ENCODE assay signal across 1 cellular context in the genomic region with DNA sequence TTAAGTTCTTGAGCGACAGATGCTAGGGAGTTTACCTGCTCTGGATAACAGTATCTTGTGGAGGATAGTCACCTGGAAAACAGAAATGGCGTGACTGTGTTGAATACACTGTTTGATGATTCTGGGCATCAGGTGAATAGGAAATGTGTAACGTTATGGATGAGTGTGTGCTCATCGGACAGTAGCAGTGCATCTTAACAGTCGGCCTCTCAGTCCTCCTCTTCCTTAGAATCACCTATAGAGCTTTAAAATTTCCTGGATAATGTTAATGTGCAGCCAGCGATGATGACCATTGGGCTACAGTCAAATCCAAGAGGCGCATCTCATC.
TF ChIP-seq lines count a peak whose summit lies in the region.

No MANE protein-coding gene starts in this region.

TF ChIP-seq in K562, 482 proteins besides CTCF, POLR2A, EP300 and RAD21 (continued from another document):
- TF ChIP-seq, protein P1, sequence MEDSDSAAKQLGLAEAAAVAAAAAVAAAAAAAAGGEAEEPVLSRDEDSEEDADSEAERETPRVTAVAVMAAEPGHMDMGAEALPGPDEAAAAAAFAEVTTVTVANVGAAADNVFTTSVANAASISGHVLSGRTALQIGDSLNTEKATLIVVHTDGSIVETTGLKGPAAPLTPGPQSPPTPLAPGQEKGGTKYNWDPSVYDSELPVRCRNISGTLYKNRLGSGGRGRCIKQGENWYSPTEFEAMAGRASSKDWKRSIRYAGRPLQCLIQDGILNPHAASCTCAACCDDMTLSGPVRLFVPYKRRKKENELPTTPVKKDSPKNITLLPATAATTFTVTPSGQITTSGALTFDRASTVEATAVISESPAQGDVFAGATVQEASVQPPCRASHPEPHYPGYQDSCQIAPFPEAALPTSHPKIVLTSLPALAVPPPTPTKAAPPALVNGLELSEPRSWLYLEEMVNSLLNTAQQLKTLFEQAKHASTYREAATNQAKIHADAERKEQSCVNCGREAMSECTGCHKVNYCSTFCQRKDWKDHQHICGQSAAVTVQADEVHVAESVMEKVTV (CRISPR knock-in tag; IDR thresholded peaks at IDR 0.05) = no peak
- no peak for TF ChIP-seq KDM2B (CRISPR knock-in tag; IDR thresholded peaks at IDR 0.05)
- TF ChIP-seq RHOXF2B (CRISPR knock-in tag; conservative IDR thresholded peaks at IDR 0.05) = no peak
- TF ChIP-seq NRF1 (conservative IDR thresholded peaks at IDR 0.05 in 1 of 2, IDR thresholded peaks at IDR 0.05 in 1 of 2) = 0 out of 4 replicates have a peak, but pooled peaks of 1 of the 2 experiments have one; percentile 6
- TF ChIP-seq EWSR1 (IDR thresholded peaks at IDR 0.05; ENCODE audit: borderline replicate concordance, low read depth, partially characterized antibody) = no peak
- TF ChIP-seq, protein P2, sequence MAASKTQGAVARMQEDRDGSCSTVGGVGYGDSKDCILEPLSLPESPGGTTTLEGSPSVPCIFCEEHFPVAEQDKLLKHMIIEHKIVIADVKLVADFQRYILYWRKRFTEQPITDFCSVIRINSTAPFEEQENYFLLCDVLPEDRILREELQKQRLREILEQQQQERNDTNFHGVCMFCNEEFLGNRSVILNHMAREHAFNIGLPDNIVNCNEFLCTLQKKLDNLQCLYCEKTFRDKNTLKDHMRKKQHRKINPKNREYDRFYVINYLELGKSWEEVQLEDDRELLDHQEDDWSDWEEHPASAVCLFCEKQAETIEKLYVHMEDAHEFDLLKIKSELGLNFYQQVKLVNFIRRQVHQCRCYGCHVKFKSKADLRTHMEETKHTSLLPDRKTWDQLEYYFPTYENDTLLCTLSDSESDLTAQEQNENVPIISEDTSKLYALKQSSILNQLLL (CRISPR knock-in tag; IDR thresholded peaks at IDR 0.05; ENCODE audit: borderline replicate concordance) = no peak
- peak; percentile 4; the same call in 1 of the 2 replicates for TF ChIP-seq SMARCE1 (IDR thresholded peaks at IDR 0.05)
- peak in 1 of 2 experiments; percentile 49; a peak in 1 of 4 replicates for TF ChIP-seq HDAC1 (IDR thresholded peaks at IDR 0.05)
- 0 out of 2 replicates have a peak, but pooled peaks have one; percentile 9 for TF ChIP-seq SMARCA4 (IDR thresholded peaks at IDR 0.05)
- 0 out of 2 replicates have a peak, but pooled peaks have one; percentile 2 for TF ChIP-seq MTA3 (IDR thresholded peaks at IDR 0.05; ENCODE audit: borderline replicate concordance)
- TF ChIP-seq, protein P3, sequence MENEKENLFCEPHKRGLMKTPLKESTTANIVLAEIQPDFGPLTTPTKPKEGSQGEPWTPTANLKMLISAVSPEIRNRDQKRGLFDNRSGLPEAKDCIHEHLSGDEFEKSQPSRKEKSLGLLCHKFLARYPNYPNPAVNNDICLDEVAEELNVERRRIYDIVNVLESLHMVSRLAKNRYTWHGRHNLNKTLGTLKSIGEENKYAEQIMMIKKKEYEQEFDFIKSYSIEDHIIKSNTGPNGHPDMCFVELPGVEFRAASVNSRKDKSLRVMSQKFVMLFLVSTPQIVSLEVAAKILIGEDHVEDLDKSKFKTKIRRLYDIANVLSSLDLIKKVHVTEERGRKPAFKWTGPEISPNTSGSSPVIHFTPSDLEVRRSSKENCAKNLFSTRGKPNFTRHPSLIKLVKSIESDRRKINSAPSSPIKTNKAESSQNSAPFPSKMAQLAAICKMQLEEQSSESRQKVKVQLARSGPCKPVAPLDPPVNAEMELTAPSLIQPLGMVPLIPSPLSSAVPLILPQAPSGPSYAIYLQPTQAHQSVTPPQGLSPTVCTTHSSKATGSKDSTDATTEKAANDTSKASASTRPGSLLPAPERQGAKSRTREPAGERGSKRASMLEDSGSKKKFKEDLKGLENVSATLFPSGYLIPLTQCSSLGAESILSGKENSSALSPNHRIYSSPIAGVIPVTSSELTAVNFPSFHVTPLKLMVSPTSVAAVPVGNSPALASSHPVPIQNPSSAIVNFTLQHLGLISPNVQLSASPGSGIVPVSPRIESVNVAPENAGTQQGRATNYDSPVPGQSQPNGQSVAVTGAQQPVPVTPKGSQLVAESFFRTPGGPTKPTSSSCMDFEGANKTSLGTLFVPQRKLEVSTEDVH (IDR thresholded peaks at IDR 0.05; ENCODE audit: low read depth, partially characterized antibody) = no peak
- TF ChIP-seq, protein P4, sequence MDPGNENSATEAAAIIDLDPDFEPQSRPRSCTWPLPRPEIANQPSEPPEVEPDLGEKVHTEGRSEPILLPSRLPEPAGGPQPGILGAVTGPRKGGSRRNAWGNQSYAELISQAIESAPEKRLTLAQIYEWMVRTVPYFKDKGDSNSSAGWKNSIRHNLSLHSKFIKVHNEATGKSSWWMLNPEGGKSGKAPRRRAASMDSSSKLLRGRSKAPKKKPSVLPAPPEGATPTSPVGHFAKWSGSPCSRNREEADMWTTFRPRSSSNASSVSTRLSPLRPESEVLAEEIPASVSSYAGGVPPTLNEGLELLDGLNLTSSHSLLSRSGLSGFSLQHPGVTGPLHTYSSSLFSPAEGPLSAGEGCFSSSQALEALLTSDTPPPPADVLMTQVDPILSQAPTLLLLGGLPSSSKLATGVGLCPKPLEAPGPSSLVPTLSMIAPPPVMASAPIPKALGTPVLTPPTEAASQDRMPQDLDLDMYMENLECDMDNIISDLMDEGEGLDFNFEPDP (CRISPR knock-in tag; IDR thresholded peaks at IDR 0.05) = no peak
- no peak for TF ChIP-seq SPI1 (IDR thresholded peaks at IDR 0.05; ENCODE audit: borderline replicate concordance, low read depth, low read length)
- TF ChIP-seq DPF2 (IDR thresholded peaks at IDR 0.05) = peak; percentile 10; the same call in 1 of the 2 replicates
- TF ChIP-seq, protein P5, sequence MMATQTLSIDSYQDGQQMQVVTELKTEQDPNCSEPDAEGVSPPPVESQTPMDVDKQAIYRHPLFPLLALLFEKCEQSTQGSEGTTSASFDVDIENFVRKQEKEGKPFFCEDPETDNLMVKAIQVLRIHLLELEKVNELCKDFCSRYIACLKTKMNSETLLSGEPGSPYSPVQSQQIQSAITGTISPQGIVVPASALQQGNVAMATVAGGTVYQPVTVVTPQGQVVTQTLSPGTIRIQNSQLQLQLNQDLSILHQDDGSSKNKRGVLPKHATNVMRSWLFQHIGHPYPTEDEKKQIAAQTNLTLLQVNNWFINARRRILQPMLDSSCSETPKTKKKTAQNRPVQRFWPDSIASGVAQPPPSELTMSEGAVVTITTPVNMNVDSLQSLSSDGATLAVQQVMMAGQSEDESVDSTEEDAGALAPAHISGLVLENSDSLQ (IDR thresholded peaks at IDR 0.05) = peak; percentile 68; the same call in 1 of the 2 replicates
- 0 out of 2 replicates have a peak, but pooled peaks have one; percentile 8 for TF ChIP-seq EHMT2 (IDR thresholded peaks at IDR 0.05)
- TF ChIP-seq ZNF253 (CRISPR knock-in tag; conservative IDR thresholded peaks at IDR 0.05) = no peak
- TF ChIP-seq, protein P6, sequence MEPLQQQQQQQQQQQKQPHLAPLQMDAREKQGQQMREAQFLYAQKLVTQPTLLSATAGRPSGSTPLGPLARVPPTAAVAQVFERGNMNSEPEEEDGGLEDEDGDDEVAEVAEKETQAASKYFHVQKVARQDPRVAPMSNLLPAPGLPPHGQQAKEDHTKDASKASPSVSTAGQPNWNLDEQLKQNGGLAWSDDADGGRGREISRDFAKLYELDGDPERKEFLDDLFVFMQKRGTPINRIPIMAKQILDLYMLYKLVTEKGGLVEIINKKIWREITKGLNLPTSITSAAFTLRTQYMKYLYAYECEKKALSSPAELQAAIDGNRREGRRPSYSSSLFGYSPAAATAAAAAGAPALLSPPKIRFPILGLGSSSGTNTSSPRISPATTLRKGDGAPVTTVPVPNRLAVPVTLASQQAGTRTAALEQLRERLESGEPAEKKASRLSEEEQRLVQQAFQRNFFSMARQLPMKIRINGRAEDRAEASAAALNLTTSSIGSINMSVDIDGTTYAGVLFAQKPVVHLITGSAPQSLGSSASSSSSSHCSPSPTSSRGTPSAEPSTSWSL (CRISPR knock-in tag; IDR thresholded peaks at IDR 0.05; ENCODE audit: borderline replicate concordance) = no peak
- TF ChIP-seq, protein P7, sequence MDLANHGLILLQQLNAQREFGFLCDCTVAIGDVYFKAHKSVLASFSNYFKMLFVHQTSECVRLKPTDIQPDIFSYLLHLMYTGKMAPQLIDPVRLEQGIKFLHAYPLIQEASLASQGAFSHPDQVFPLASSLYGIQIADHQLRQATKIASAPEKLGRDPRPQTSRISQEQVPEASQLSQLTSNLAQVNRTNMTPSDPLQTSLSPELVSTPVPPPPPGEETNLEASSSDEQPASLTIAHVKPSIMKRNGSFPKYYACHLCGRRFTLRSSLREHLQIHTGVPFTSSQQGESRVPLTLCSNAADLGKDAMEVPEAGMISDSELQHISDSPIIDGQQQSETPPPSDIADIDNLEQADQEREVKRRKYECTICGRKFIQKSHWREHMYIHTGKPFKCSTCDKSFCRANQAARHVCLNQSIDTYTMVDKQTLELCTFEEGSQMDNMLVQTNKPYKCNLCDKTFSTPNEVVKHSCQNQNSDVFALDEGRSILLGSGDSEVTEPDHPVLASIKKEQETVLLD (IDR thresholded peaks at IDR 0.05) = no peak
- no peak for TF ChIP-seq ZNF589 (CRISPR knock-in tag; IDR thresholded peaks at IDR 0.05; ENCODE audit: low read depth)
- 0 out of 2 replicates have a peak, but pooled peaks have one; percentile 16 for TF ChIP-seq ELF4 (CRISPR knock-in tag; IDR thresholded peaks at IDR 0.05)
- TF ChIP-seq KDM1A (IDR thresholded peaks at IDR 0.05) = peak; percentile 21 to 22; a peak in 1 of 4 replicates
